In the genomic region with DNA sequence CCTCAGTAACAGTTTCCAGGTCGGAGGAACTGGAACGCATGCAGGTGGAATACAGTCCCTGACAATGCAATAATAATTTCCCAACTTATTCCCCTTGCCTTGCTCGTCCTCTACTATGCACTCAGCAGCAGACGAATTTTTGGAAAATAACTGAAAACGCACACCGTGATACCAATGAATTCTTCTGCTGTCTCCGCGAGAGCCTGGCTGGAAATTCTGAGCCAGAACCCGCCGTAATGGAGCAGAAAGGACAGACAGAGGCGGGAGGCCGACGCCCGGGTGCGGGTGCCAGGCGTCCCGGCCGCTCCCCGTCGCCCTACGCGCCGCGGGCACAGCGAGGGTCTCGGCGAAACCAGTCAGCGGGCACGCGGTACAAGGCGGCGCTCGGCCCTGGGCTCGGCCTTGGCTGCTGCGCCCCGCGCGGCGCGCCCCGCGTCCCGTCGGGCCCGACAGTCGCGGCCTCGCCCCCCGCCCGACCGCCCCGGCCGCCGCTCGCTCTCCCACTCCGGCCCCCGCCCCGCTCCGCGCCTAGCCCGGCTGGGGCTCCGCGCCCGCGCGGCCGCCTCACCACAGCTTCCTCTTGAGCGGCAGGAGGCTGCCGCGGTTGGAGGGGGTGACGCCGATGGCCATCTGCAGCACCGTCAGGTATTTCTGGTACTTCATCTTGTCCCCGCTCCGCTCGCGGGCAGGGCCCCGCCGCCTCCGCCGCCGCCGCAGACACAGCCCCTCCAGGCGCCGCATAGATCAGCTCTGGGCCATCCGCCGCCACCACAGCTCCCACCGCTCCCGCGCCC, we compare ENCODE assay signal across 11 cellular contexts.
DNase-seq lines count a peak whose midpoint lies in the region; ATAC-seq and TF ChIP-seq lines count a peak whose summit lies in the region.
"Had no signal": no experiment of that assay in that cellular context is flagged by ENCODE, and none has a peak within 500 bp of the region (broad histone marks: within the 10 kb centered on the region; RNA-seq: fewer than 3 reads in every experiment).

No MANE protein-coding gene starts in this region.

- DNase-seq in Calu3 (peak; percentile 1), NT2/D1 (ENCODE audit: low read depth, low spot score) (no peak), fibroblast of villous mesenchyme (ENCODE audit: low read depth) (no peak), omental fat pad (ENCODE audit: low spot score) (no peak)
- no peak for DNase-seq in T-helper 2 cell treated with Interferon-gamma antibody and Interleukin-4, amounts not matched to agents 5 μg/mL and 100 μg/mL, for 36 hours (ENCODE audit: low spot score)
- DNase-seq in activated effector memory CD4-positive, alpha-beta T cell treated with anti-CD3 and anti-CD28 coated beads, Interleukin-2, amount 50 U/mL, for 16 hours, result no peak
- DNase-seq: activated CD4-positive, alpha-beta memory T cell treated with anti-CD3 and anti-CD28 coated beads, Interleukin-2, amount 10 ng/mL, durations not matched to agents 7 days and 5 days; left cardiac atrium had no signal

- H3K27ac Mint-ChIP-seq in Calu3 (ENCODE audit: unreplicated experiment), result no peak overlapping the region
- H3K27ac Mint-ChIP-seq in T-helper 2 cell treated with Interferon-gamma antibody and Interleukin-4, amounts not matched to agents 5 μg/mL and 100 μg/mL, for 36 hours, result no peak overlapping the region
- H3K27ac Mint-ChIP-seq: activated CD4-positive, alpha-beta memory T cell treated with anti-CD3 and anti-CD28 coated beads, Interleukin-2, amount 10 ng/mL, durations not matched to agents 7 days and 5 days; IgD-negative memory B cell had no signal

- no peak for TF ChIP-seq CTCF in Calu3 (IDR thresholded peaks at IDR 0.05; ENCODE audit: unreplicated experiment)
- no peak for TF ChIP-seq CTCF in fibroblast of villous mesenchyme (IDR thresholded peaks at IDR 0.05; ENCODE audit: insufficient read depth, low read depth, low read length)
- TF ChIP-seq CTCF in omental fat pad (IDR thresholded peaks at IDR 0.05), result no peak

- H3K4me1 Mint-ChIP-seq in Calu3 (ENCODE audit: low read depth, unreplicated experiment), result no peaks in the 10 kb centered on the region
- no peaks in the 10 kb centered on the region for H3K4me1 Mint-ChIP-seq in T-helper 2 cell treated with Interferon-gamma antibody and Interleukin-4, amounts not matched to agents 5 μg/mL and 100 μg/mL, for 36 hours (ENCODE audit: low read depth)
- H3K4me1 Mint-ChIP-seq: activated CD4-positive, alpha-beta memory T cell treated with anti-CD3 and anti-CD28 coated beads, Interleukin-2, amount 10 ng/mL, durations not matched to agents 7 days and 5 days had no signal

- CTCF ChIA-PET in Calu3 (lab: Charles Lee), result no interaction called here

- peak; percentile 85 for ATAC-seq in omental fat pad (ENCODE audit: low FRiP score)
- no peak for ATAC-seq in GM19023 (IDR thresholded peaks at IDR 0.05; ENCODE audit: unreplicated experiment)
- no peak for ATAC-seq in HG03108 (IDR thresholded peaks at IDR 0.05; ENCODE audit: unreplicated experiment)

- intact Hi-C loops in Calu3 (cut with micrococcal nuclease; ENCODE audit: unreplicated experiment), result no loop called here

- H3K36me3 Mint-ChIP-seq in Calu3 (ENCODE audit: insufficient read depth, unreplicated experiment), result no peaks in the 10 kb centered on the region
- no peaks in the 10 kb centered on the region for H3K36me3 Mint-ChIP-seq in T-helper 2 cell treated with Interferon-gamma antibody and Interleukin-4, amounts not matched to agents 5 μg/mL and 100 μg/mL, for 36 hours (ENCODE audit: low read depth)
- H3K36me3 Mint-ChIP-seq: IgD-negative memory B cell had no signal

- H3K4me1 ChIP-seq in NT2/D1 (ENCODE audit: insufficient read depth, insufficient read length), result no peaks in the 10 kb centered on the region

- H3K4me3 Mint-ChIP-seq in Calu3 (ENCODE audit: low read depth, unreplicated experiment), result no peak overlapping the region
- no peak overlapping the region for H3K4me3 Mint-ChIP-seq in T-helper 2 cell treated with Interferon-gamma antibody and Interleukin-4, amounts not matched to agents 5 μg/mL and 100 μg/mL, for 36 hours
- H3K4me3 Mint-ChIP-seq: activated CD4-positive, alpha-beta memory T cell treated with anti-CD3 and anti-CD28 coated beads, Interleukin-2, amount 10 ng/mL, durations not matched to agents 7 days and 5 days; IgD-negative memory B cell had no signal

- no peaks in the 10 kb centered on the region for H3K36me3 ChIP-seq in NT2/D1 (ENCODE audit: insufficient read depth, insufficient read length, low read length)

- H3K9me3 Mint-ChIP-seq in Calu3 (ENCODE audit: low read depth, unreplicated experiment), result no peaks in the 10 kb centered on the region
- no peaks in the 10 kb centered on the region for H3K9me3 Mint-ChIP-seq in T-helper 2 cell treated with Interferon-gamma antibody and Interleukin-4, amounts not matched to agents 5 μg/mL and 100 μg/mL, for 36 hours
- H3K9me3 Mint-ChIP-seq: activated CD4-positive, alpha-beta memory T cell treated with anti-CD3 and anti-CD28 coated beads, Interleukin-2, amount 10 ng/mL, durations not matched to agents 7 days and 5 days had no signal

- H3K27me3 ChIP-seq in NT2/D1 (ENCODE audit: insufficient read depth, insufficient read length), result peaks cover 31% of the 10 kb centered on the region

- peaks cover 8% of the 10 kb centered on the region; the same call in 1 of the 2 replicates for H3K9me3 ChIP-seq in NT2/D1 (ENCODE audit: insufficient read depth, low read length)

- peaks cover 26% of the 10 kb centered on the region for H3K27me3 Mint-ChIP-seq in Calu3 (ENCODE audit: unreplicated experiment)
- peaks cover 47% of the 10 kb centered on the region for H3K27me3 Mint-ChIP-seq in T-helper 2 cell treated with Interferon-gamma antibody and Interleukin-4, amounts not matched to agents 5 μg/mL and 100 μg/mL, for 36 hours (ENCODE audit: low read depth)

- no TSS peak for BruUV-seq in Calu3 (replicated peaks; lab: Mats Ljungman, UMichigan)

- H3K9ac ChIP-seq in NT2/D1 (ENCODE audit: insufficient read length, low read depth), result no peak overlapping the region

- H3K4me3 ChIP-seq in NT2/D1 (ENCODE audit: insufficient read length, low read depth) (peak overlapping the region; percentile 39), fibroblast of villous mesenchyme (ENCODE audit: low read depth, low read length) (peak overlapping the region; percentile 50)
